ENCODE assay signal across 25 cellular contexts in the genomic region with DNA sequence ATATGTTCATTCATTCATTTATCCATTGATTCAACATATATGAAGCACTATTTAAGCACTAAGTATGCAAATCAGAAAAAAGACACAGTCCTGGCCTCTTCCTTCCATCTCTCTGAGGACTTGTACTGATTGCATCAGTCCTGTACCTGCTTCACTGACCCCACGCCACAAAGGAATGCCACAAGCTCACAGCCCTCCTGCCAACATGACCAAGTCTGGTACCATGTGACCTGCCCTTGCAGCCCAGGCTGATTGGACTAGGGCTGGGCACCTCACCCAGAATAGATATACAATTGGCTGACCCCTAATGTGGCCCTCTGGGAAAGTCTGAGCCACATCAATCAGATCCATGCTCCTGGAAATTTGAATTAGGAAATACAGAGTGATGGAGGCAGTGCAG.
"Had no signal": no experiment of that assay in that cellular context is flagged by ENCODE, and none has a peak within 500 bp of the region (broad histone marks: within the 10 kb centered on the region; RNA-seq: fewer than 3 reads in every experiment).

No MANE protein-coding gene starts in this region.

- H3K4me1 Mint-ChIP-seq: endodermal cell, immature natural killer cell had no signal

- H3K27ac Mint-ChIP-seq: dendritic cell treated with granulocyte-macrophage colony-stimulating factor and Interleukin-4, amounts not matched to agents 40 ng/mL and 50 ng/mL, for 4 days; effector memory CD8-positive, alpha-beta T cell; endodermal cell; immature natural killer cell; mesothelial cell of epicardium had no signal

- H3K4me3 Mint-ChIP-seq: dendritic cell treated with granulocyte-macrophage colony-stimulating factor and Interleukin-4, amounts not matched to agents 40 ng/mL and 50 ng/mL, for 4 days; effector memory CD8-positive, alpha-beta T cell; endodermal cell; immature natural killer cell; mesothelial cell of epicardium had no signal

- H3K27me3 Mint-ChIP-seq: dendritic cell treated with granulocyte-macrophage colony-stimulating factor and Interleukin-4, amounts not matched to agents 40 ng/mL and 50 ng/mL, for 4 days had no signal

- H3K27me3 ChIP-seq: colonic mucosa, esophagus squamous epithelium, gastrocnemius medialis, heart left ventricle, hepatocyte, left lung had no signal

- H3K4me1 ChIP-seq: colonic mucosa, esophagus squamous epithelium, left lung, lower lobe of right lung had no signal

- H3K36me3 Mint-ChIP-seq: immature natural killer cell, mesothelial cell of epicardium had no signal

- H3K9me3 Mint-ChIP-seq: dendritic cell treated with granulocyte-macrophage colony-stimulating factor and Interleukin-4, amounts not matched to agents 40 ng/mL and 50 ng/mL, for 4 days; effector memory CD8-positive, alpha-beta T cell; endodermal cell; immature natural killer cell; mesothelial cell of epicardium had no signal

- H3K36me3 ChIP-seq: colonic mucosa, esophagus squamous epithelium, gastrocnemius medialis, heart left ventricle, left lung, lower lobe of right lung had no signal

- H3K9me3 ChIP-seq: colonic mucosa, esophagus squamous epithelium, gastrocnemius medialis, heart left ventricle, left lung, lower lobe of right lung, mucosa of descending colon had no signal

- DNase-seq: colonic mucosa; cortex of kidney; effector CD8-positive, alpha-beta T cell; effector memory CD8-positive, alpha-beta T cell; erythroblast; esophagus squamous epithelium; foreskin melanocyte; gastrocnemius medialis; heart left ventricle; hypothalamus; immature natural killer cell; islet precursor cell; kidney; kidney glomerular epithelial cell; left cardiac atrium; left lung; left ventricle myocardium superior; lower lobe of right lung; mesenchymal stem cell; mucosa of descending colon had no signal

- H3K4me3 ChIP-seq: colonic mucosa, esophagus squamous epithelium, gastrocnemius medialis, heart left ventricle, hepatocyte, left lung, lower lobe of right lung, mucosa of descending colon had no signal

- H3K27ac ChIP-seq: colonic mucosa, epithelial cell of prostate, esophagus squamous epithelium, gastrocnemius medialis, heart left ventricle, hepatocyte, left lung, lower lobe of right lung had no signal
